ENCODE assay signal across 8 cellular contexts in genomic region chr9:100473271-100474081, GRCh38. TPM values are rescaled to one million over a fixed set of nuclear protein-coding genes. Genes with fewer than 3 reads are reported as not detected.
DNase-seq lines count a peak whose midpoint lies in the region; ATAC-seq and TF ChIP-seq lines count a peak whose summit lies in the region.

No MANE protein-coding gene starts in this region.

- no peak for TF ChIP-seq POLR2A in lower leg skin (IDR thresholded peaks at IDR 0.05)

- H3K27me3 Mint-ChIP-seq in IgD-negative memory B cell = peaks cover 16% of the 10 kb centered on the region

- no peaks in the 10 kb centered on the region for H3K36me3 Mint-ChIP-seq in IgD-negative memory B cell

- WGBS in lower leg skin, 2 donors = 0 to 1% methylated on average over 39 to 58 of the region's 110 CpGs

- peaks cover 0 to 9% (median 5%) of the 10 kb centered on the region in 3 donors for H3K4me1 Mint-ChIP-seq in IgD-negative memory B cell

- intact Hi-C loops in lower leg skin (cut with DNase I; ENCODE audit: low total_unique reads) = no loop called here

- peak; percentile 57 for ATAC-seq in GM21529 (IDR thresholded peaks at IDR 0.05; ENCODE audit: unreplicated experiment)
- ATAC-seq in stimulated activated naive CD8-positive, alpha-beta T cell treated with anti-CD3 and anti-CD28 coated beads, Interleukin-15, Interleukin-2, amounts not matched to agents 100 U/mL and 50 U/mL, for 24 hours = peak; percentile 73

- no peaks in the 10 kb centered on the region for H3K9me3 Mint-ChIP-seq in IgD-negative memory B cell

- DNase-seq in ELR (ENCODE audit: low read depth) = peak; percentile 63
- no peak for DNase-seq in lower leg skin (ENCODE audit: low spot score in 2 of 2)
- peak; percentile 45 for DNase-seq in stimulated activated naive CD8-positive, alpha-beta T cell treated with anti-CD3 and anti-CD28 coated beads, Interleukin-15, Interleukin-2, amounts not matched to agents 100 U/mL and 50 U/mL, for 24 hours
- no peak for DNase-seq in NCI-H187 (lab: John Stamatoyannopoulos, UW)

- peak overlapping the region in 3 of 4 donors; percentile 76 to 91 (median 79) for H3K4me3 Mint-ChIP-seq in IgD-negative memory B cell

- H3K27ac ChIP-seq in VCaP (peak overlapping the region; percentile 44; the same call in 1 of the 2 replicates), cingulate gyrus (ENCODE audit: low read depth, low read length) (peak overlapping the region; percentile 72)

- peak overlapping the region; percentile 10 for H3K4me3 ChIP-seq in lower leg skin (ENCODE audit: low read depth, poor library complexity, severe bottlenecking)

- no peak for TF ChIP-seq CTCF in VCaP (conservative IDR thresholded peaks at IDR 0.05)
- no peak for TF ChIP-seq CTCF in lower leg skin (IDR thresholded peaks at IDR 0.05)

- no peak overlapping the region for H3K27ac Mint-ChIP-seq in IgD-negative memory B cell

RNA-seq across cellular contexts. Expression of gene TMEFF1, which starts 0.5 kb away (rescaled TPM):
- polyA plus RNA-seq in IgD-negative memory B cell = not detected
- not detected for total RNA-seq in lower leg skin

RNA-seq across cellular contexts. Expression of gene MSANTD3, which starts 46.5 kb away (rescaled TPM):
- polyA plus RNA-seq in IgD-negative memory B cell = 4.7 TPM
- total RNA-seq in lower leg skin = 10 to 100 TPM; 12.1 to 18.8 (median 17.2) TPM

Comparison
In these comparisons a context has a peak if more than half of its experiments do, and no peak if none do; other contexts are left out.
1. DNase-seq: peak in ELR (single experiment) and stimulated activated naive CD8-positive, alpha-beta T cell treated with anti-CD3 and anti-CD28 coated beads, Interleukin-15, Interleukin-2, amounts not matched to agents 100 U/mL and 50 U/mL, for 24 hours (single experiment); none in lower leg skin (0 of 2) and NCI-H187 (0 of 2).